12 cellular contexts compared by ENCODE assay signal in the genomic region with DNA sequence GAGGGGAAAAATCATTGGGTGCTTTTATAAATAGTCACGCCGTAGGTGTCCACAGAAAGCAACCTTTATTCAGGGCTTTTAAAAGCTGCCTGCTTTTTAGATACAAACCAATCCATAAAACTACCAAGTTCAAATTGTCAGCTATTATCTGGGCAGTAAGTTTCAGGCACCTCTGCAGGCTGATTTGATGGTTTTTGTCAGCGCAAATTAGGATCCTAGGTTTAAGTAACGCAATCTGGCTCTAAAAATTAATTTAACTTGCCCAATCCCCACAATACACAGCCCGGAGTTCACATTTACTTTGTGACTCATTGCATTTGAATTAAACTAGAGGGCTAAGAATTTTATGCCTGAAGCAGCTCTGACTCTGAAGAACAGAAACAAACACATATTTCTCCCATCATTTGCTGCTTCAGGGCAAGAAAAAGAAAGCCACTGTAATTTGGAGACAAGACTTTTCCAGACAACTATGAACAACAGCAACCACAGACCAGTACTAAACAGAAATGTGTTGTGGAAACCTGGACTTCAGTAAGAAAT. TPM values are rescaled to one million over a fixed set of nuclear protein-coding genes. Genes with fewer than 3 reads are reported as not detected.
DNase-seq lines count a peak whose midpoint lies in the region; ATAC-seq, FAIRE-seq and TF ChIP-seq lines count a peak whose summit lies in the region.
"Had no signal": no experiment of that assay in that cellular context is flagged by ENCODE, and none has a peak within 500 bp of the region (broad histone marks: within the 10 kb centered on the region; RNA-seq: fewer than 3 reads in every experiment).

No MANE protein-coding gene starts in this region.

- H3K4me1 ChIP-seq in right cardiac atrium (ENCODE audit: control insufficient read depth, insufficient read depth, low read length), result peaks cover 26% of the 10 kb centered on the region
- H3K4me1 ChIP-seq in left lung, result peaks cover 4 to 11% of the 10 kb centered on the region in 2 donors
- peaks cover 43% of the 10 kb centered on the region for H3K4me1 ChIP-seq in vagina
- H3K4me1 ChIP-seq: prostate gland had no signal

- H3K4me3 Mint-ChIP-seq in activated CD8-positive, alpha-beta memory T cell treated with anti-CD3 and anti-CD28 coated beads, Interleukin-2, amount 10 ng/mL, durations not matched to agents 7 days and 5 days, result no peak overlapping the region
- H3K4me3 Mint-ChIP-seq: activated T-cell treated with anti-CD3 and anti-CD28 coated beads, Interleukin-2, amount 50 U/mL, for 72 hours had no signal

- ATAC-seq in right cardiac atrium, result no peak
- ATAC-seq in Right ventricle myocardium superior (ENCODE audit: poor library complexity), result no peak
- ATAC-seq in left lung, result peak; percentile 89
- no peak for ATAC-seq in GM21717 (IDR thresholded peaks at IDR 0.05; ENCODE audit: unreplicated experiment)
- no peak for ATAC-seq in activated CD8-positive, alpha-beta memory T cell treated with anti-CD3 and anti-CD28 coated beads, Interleukin-2, amount 10 ng/mL, durations not matched to agents 7 days and 5 days
- no peak for ATAC-seq in HG02884 (IDR thresholded peaks at IDR 0.05; ENCODE audit: unreplicated experiment)
- ATAC-seq: activated T-cell treated with anti-CD3 and anti-CD28 coated beads, Interleukin-2, amount 50 U/mL, for 72 hours had no signal

- intact Hi-C loops in right cardiac atrium (cut with DNase I) (no loop called here), Right ventricle myocardium superior (cut with DNase I) (no loop called here), left lung (cut with DNase I) (no loop called here), vagina (cut with DNase I) (no loop called here)

- no peak overlapping the region for H3K27ac Mint-ChIP-seq in activated CD8-positive, alpha-beta memory T cell treated with anti-CD3 and anti-CD28 coated beads, Interleukin-2, amount 10 ng/mL, durations not matched to agents 7 days and 5 days
- H3K27ac Mint-ChIP-seq: activated T-cell treated with anti-CD3 and anti-CD28 coated beads, Interleukin-2, amount 50 U/mL, for 72 hours had no signal

- H3K27ac ChIP-seq in right cardiac atrium (ENCODE audit: low read length) (peak overlapping the region; percentile 54), left lung (peak overlapping the region in 1 of 2 donors; percentile 59), vagina (peak overlapping the region; percentile 50)
- H3K27ac ChIP-seq: prostate gland had no signal

- 69% methylated on average over 5 of the region's 5 CpGs for WGBS in right cardiac atrium

- peaks cover 10% of the 10 kb centered on the region for H3K27me3 Mint-ChIP-seq in activated CD8-positive, alpha-beta memory T cell treated with anti-CD3 and anti-CD28 coated beads, Interleukin-2, amount 10 ng/mL, durations not matched to agents 7 days and 5 days

- no peak for FAIRE-seq in bronchial epithelial cell (lab: Jason Lieb, UNC)

- TF ChIP-seq CTCF in bronchial epithelial cell (IDR thresholded peaks at IDR 0.05; ENCODE audit: insufficient read depth, low read length, severe bottlenecking) (no peak), left lung (IDR thresholded peaks at IDR 0.05) (no peak), vagina (IDR thresholded peaks at IDR 0.05) (no peak)

- H3K4me3 ChIP-seq in right cardiac atrium (ENCODE audit: low read length), result no peak overlapping the region
- no peak overlapping the region for H3K4me3 ChIP-seq in bronchial epithelial cell (ENCODE audit: low read depth, low read length)
- no peak overlapping the region for H3K4me3 ChIP-seq in left lung
- no peak overlapping the region for H3K4me3 ChIP-seq in vagina
- H3K4me3 ChIP-seq: prostate gland had no signal

- H3K9me3 ChIP-seq in right cardiac atrium (ENCODE audit: control insufficient read depth, low read length) (no peaks in the 10 kb centered on the region), left lung (no peaks in the 10 kb centered on the region), vagina (no peaks in the 10 kb centered on the region)
- H3K9me3 ChIP-seq: prostate gland had no signal

- TF ChIP-seq POLR2A in vagina (IDR thresholded peaks at IDR 0.05), result no peak

- H3K27me3 ChIP-seq in right cardiac atrium (ENCODE audit: control insufficient read depth, insufficient read depth), result no peaks in the 10 kb centered on the region
- H3K27me3 ChIP-seq in bronchial epithelial cell (ENCODE audit: control insufficient read depth, insufficient read depth, low read length), result no peaks in the 10 kb centered on the region
- no peaks in the 10 kb centered on the region for H3K27me3 ChIP-seq in left lung
- no peaks in the 10 kb centered on the region for H3K27me3 ChIP-seq in vagina

- no peak for DNase-seq in right cardiac atrium
- DNase-seq in Right ventricle myocardium superior, result no peak
- DNase-seq in bronchial epithelial cell (ENCODE audit: low read depth), result peak; percentile 89
- no peak for DNase-seq in left lung
- no peak for DNase-seq in vagina (ENCODE audit: extremely low spot score in 2 of 2)
- DNase-seq in activated CD8-positive, alpha-beta memory T cell treated with anti-CD3 and anti-CD28 coated beads, Interleukin-2, amount 10 ng/mL, durations not matched to agents 7 days and 5 days, result no peak
- DNase-seq: activated T-cell treated with anti-CD3 and anti-CD28 coated beads, Interleukin-2, amount 50 U/mL, for 72 hours; C1 segment of cervical spinal cord; NCI-H2107 had no signal

- H3K36me3 Mint-ChIP-seq in activated CD8-positive, alpha-beta memory T cell treated with anti-CD3 and anti-CD28 coated beads, Interleukin-2, amount 10 ng/mL, durations not matched to agents 7 days and 5 days, result no peaks in the 10 kb centered on the region

- CTCF ChIA-PET in activated CD8-positive, alpha-beta memory T cell treated with anti-CD3 and anti-CD28 coated beads, Interleukin-2, amount 10 ng/mL, durations not matched to agents 7 days and 5 days (lab: Charles Lee), result no interaction called here

- H3K4me1 Mint-ChIP-seq in activated CD8-positive, alpha-beta memory T cell treated with anti-CD3 and anti-CD28 coated beads, Interleukin-2, amount 10 ng/mL, durations not matched to agents 7 days and 5 days, result no peaks in the 10 kb centered on the region

- no peaks in the 10 kb centered on the region for H3K9me3 Mint-ChIP-seq in activated CD8-positive, alpha-beta memory T cell treated with anti-CD3 and anti-CD28 coated beads, Interleukin-2, amount 10 ng/mL, durations not matched to agents 7 days and 5 days (ENCODE audit: low read depth)
- H3K9me3 Mint-ChIP-seq: activated T-cell treated with anti-CD3 and anti-CD28 coated beads, Interleukin-2, amount 50 U/mL, for 72 hours had no signal

- H3K36me3 ChIP-seq in bronchial epithelial cell (ENCODE audit: control insufficient read depth, insufficient read depth, low read length), result peaks cover 2% of the 10 kb centered on the region
- H3K36me3 ChIP-seq in left lung, result peaks cover 0 to 4% of the 10 kb centered on the region in 2 donors
- no peaks in the 10 kb centered on the region for H3K36me3 ChIP-seq in vagina
- H3K36me3 ChIP-seq: prostate gland had no signal

RNA-seq across cellular contexts. Expression of a gene that starts 43.3 kb away (rescaled TPM):
- 10 to 100 TPM; 92.2 to 98.8 (median 94.3) TPM for total RNA-seq in right cardiac atrium
- polyA plus RNA-seq in right cardiac atrium, result 37.7 TPM
- 159 TPM for total RNA-seq in Right ventricle myocardium superior
- 16.1 and 21.6 TPM in 2 replicates for total RNA-seq in bronchial epithelial cell
- total RNA-seq in left lung, result 100 to 1,000 TPM in 1 of 2 donors, 10 to 100 TPM in 1; 79.8 to 140 TPM
- 52.5 TPM for total RNA-seq in vagina
- 1 to 10 TPM in 1 of 2 experiments, under 1 TPM in 1; 0.55 to 2.0 TPM for total RNA-seq in activated CD8-positive, alpha-beta memory T cell treated with anti-CD3 and anti-CD28 coated beads, Interleukin-2, amount 10 ng/mL, durations not matched to agents 7 days and 5 days
